ENCODE assay signal across 19 cellular contexts in genomic region chr16:86087561-86088230, GRCh38.
A peak's percentile ranks its signal among the peaks of the same experiment; 100 is the strongest.
DNase-seq lines count a peak whose midpoint lies in the region; ATAC-seq and TF ChIP-seq lines count a peak whose summit lies in the region.
"Had no signal": no experiment of that assay in that cellular context is flagged by ENCODE, and none has a peak within 500 bp of the region (broad histone marks: within the 10 kb centered on the region; RNA-seq: fewer than 3 reads in every experiment).

No MANE protein-coding gene starts in this region.

- peaks cover 0 to 2% of the 10 kb centered on the region in 2 donors for H3K27me3 ChIP-seq in left lung
- no peaks in the 10 kb centered on the region for H3K27me3 ChIP-seq in sigmoid colon
- no peaks in the 10 kb centered on the region for H3K27me3 ChIP-seq in transverse colon
- H3K27me3 ChIP-seq: MG63 had no signal

- 84 to 88% methylated on average over 21 of the region's 21 CpGs for WGBS in sigmoid colon, 2 donors
- 87% methylated on average over 21 of the region's 21 CpGs; no CpG with 5 or more reads in 1 of the 2 donors for WGBS in transverse colon (ENCODE audit: low coverage in 1 of 2), 2 donors

- DNase-seq in cardiac septum (ENCODE audit: low spot score) (peak; percentile 53), Right ventricle myocardium inferior (ENCODE audit: missing footprints) (no peak), left lung (peak in 1 of 2 donors; percentile 27), sigmoid colon (peak; percentile 60), transverse colon (no peak), DMS79 (lab: John Stamatoyannopoulos, UW) (no peak)
- DNase-seq: Calu3; CD8-positive, alpha-beta T cell; DMS53; GM23248; Kasumi-1; MG63; NCI-H1048; NCI-H1436 treated with DMSO at 0.1 percent for 48 hours; NCI-H2029; NCI-H345; NCI-H524 treated with DMSO at 0.1 percent for 48 hours had no signal

- TF ChIP-seq EP300 in sigmoid colon (IDR thresholded peaks at IDR 0.05): no peak
- no peak for TF ChIP-seq EP300 in transverse colon (IDR thresholded peaks at IDR 0.05; ENCODE audit: low read depth)

- intact Hi-C loops in cardiac septum (cut with DNase I) (no loop called here), Right ventricle myocardium inferior (cut with DNase I) (no loop called here), left lung (cut with DNase I) (no loop called here), sigmoid colon (cut with DNase I) (no loop called here), transverse colon (cut with DNase I; ENCODE audit: low total_unique reads) (no loop called here)

- H3K9me3 ChIP-seq in left lung (no peaks in the 10 kb centered on the region), sigmoid colon (no peaks in the 10 kb centered on the region), transverse colon (no peaks in the 10 kb centered on the region)
- H3K9me3 ChIP-seq: MG63 had no signal

- TF ChIP-seq CTCF in left lung (IDR thresholded peaks at IDR 0.05) (no peak), sigmoid colon (IDR thresholded peaks at IDR 0.05) (no peak), transverse colon (IDR thresholded peaks at IDR 0.05) (no peak)

- H3K4me1 ChIP-seq in left lung: peaks cover 0 to 10% of the 10 kb centered on the region in 2 donors
- no peaks in the 10 kb centered on the region for H3K4me1 ChIP-seq in sigmoid colon
- no peaks in the 10 kb centered on the region for H3K4me1 ChIP-seq in transverse colon

- H3K27ac ChIP-seq in left lung: peak overlapping the region; percentile 59 to 63
- H3K27ac ChIP-seq in sigmoid colon: no peak overlapping the region
- no peak overlapping the region for H3K27ac ChIP-seq in transverse colon
- H3K27ac ChIP-seq: GM23248 had no signal

- H3K36me3 ChIP-seq in left lung (no peaks in the 10 kb centered on the region), sigmoid colon (no peaks in the 10 kb centered on the region), transverse colon (no peaks in the 10 kb centered on the region)
- H3K36me3 ChIP-seq: MG63 had no signal

- in situ Hi-C loops in transverse colon (cut with MboI; ENCODE audit: low pct_ligation_motif_present in 1 of 4, low pct_unique_long_range_greater_than_20kb in 1 of 4, low sequenced_read_pairs in 3 of 4): no loop called here

- ATAC-seq in Right ventricle myocardium inferior (no peak), left lung (peak; percentile 21), GM21423 (IDR thresholded peaks at IDR 0.05; ENCODE audit: unreplicated experiment) (no peak)
- ATAC-seq: CD8-positive, alpha-beta T cell; HCT116 had no signal

- TF ChIP-seq POLR2A in sigmoid colon (IDR thresholded peaks at IDR 0.05) (no peak), transverse colon (IDR thresholded peaks at IDR 0.05) (no peak)

- H3K4me3 ChIP-seq in left lung (no peak overlapping the region), sigmoid colon (no peak overlapping the region), transverse colon (no peak overlapping the region)
- H3K4me3 ChIP-seq: GM23248, MG63 had no signal

Comparison
In these comparisons a context has a peak if more than half of its experiments do, and no peak if none do; other contexts are left out.
1. DNase-seq: peak in cardiac septum (single experiment) and sigmoid colon (single experiment); none in Right ventricle myocardium inferior (single experiment), transverse colon (single experiment) and DMS79 (single experiment).
2. H3K27ac ChIP-seq: peak in left lung (2 of 2); none in sigmoid colon (0 of 4) and transverse colon (0 of 4).